Comparison of ENCODE assay signal across 33 cellular contexts in the genomic region with DNA sequence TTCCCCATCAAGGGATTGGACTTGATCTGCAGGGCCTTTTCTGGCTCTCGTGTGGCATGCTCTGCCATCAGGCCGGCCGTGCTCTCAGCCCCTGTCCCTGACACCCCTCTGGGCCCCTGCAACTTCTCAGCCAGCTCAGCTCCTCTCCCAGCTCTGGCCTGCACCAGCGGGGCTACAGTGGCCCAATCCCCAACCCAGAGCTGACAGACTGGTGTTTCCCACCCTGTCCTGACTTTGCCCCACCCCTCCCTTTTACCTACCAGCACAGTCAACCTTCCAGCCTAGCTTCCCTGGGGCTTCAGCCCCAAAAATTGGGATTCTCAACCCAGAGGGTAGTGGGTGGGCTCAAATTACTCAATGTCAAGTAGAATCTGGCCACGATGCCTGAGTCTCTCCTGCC.
"Had no signal": no experiment of that assay in that cellular context is flagged by ENCODE, and none has a peak within 500 bp of the region (broad histone marks: within the 10 kb centered on the region; RNA-seq: fewer than 3 reads in every experiment).

No MANE protein-coding gene starts in this region.

- H3K27ac Mint-ChIP-seq: activated CD4-positive, alpha-beta memory T cell treated with anti-CD3 and anti-CD28 coated beads, Interleukin-2, amount 10 ng/mL, durations not matched to agents 7 days and 5 days; activated CD4-positive, alpha-beta T cell treated with anti-CD3 and anti-CD28 coated beads, Interleukin-2, amount 10 ng/mL, durations not matched to agents 7 days and 5 days; activated naive CD4-positive, alpha-beta T cell treated with anti-CD3 and anti-CD28 coated beads, Interleukin-2, amount 10 ng/mL, durations not matched to agents 7 days and 5 days; activated naive CD8-positive, alpha-beta T cell treated with anti-CD3 and anti-CD28 coated beads, Interleukin-2, amount 10 ng/mL, durations not matched to agents 7 days and 5 days; activated T-cell treated with anti-CD3 and anti-CD28 coated beads, Interleukin-2, amount 50 U/mL, for 24 hours; activated T-cell treated with anti-CD3 and anti-CD28 coated beads, Interleukin-2, amount 50 U/mL, for 72 hours; T-cell; T-helper 1 cell treated with Interleukin-12 subunit alpha and Interleukin-12 subunit beta and Interleukin-4 antibody, amounts not matched to agents 30 μg/mL and 1 μg/mL, for 36 hours; WTC11 had no signal

- H3K36me3 ChIP-seq: ascending aorta, breast epithelium, cardiac muscle cell, esophagus muscularis mucosa, gastrocnemius medialis had no signal

- H3K4me1 ChIP-seq: ascending aorta, breast epithelium, esophagus muscularis mucosa, foreskin keratinocyte, gastrocnemius medialis had no signal

- H3K27ac ChIP-seq: ascending aorta, breast epithelium, cardiac muscle cell, coronary artery, esophagus muscularis mucosa, foreskin keratinocyte, gastrocnemius medialis, VCaP had no signal

- H3K4me3 Mint-ChIP-seq: activated CD4-positive, alpha-beta memory T cell treated with anti-CD3 and anti-CD28 coated beads, Interleukin-2, amount 10 ng/mL, durations not matched to agents 7 days and 5 days; activated CD4-positive, alpha-beta T cell treated with anti-CD3 and anti-CD28 coated beads, Interleukin-2, amount 10 ng/mL, durations not matched to agents 7 days and 5 days; activated naive CD4-positive, alpha-beta T cell treated with anti-CD3 and anti-CD28 coated beads, Interleukin-2, amount 10 ng/mL, durations not matched to agents 7 days and 5 days; activated naive CD8-positive, alpha-beta T cell treated with anti-CD3 and anti-CD28 coated beads, Interleukin-2, amount 10 ng/mL, durations not matched to agents 7 days and 5 days; activated T-cell treated with anti-CD3 and anti-CD28 coated beads, Interleukin-2, amount 50 U/mL, for 24 hours; activated T-cell treated with anti-CD3 and anti-CD28 coated beads, Interleukin-2, amount 50 U/mL, for 72 hours; brain; effector memory CD8-positive, alpha-beta T cell; T-cell; T-helper 1 cell treated with Interleukin-12 subunit alpha and Interleukin-12 subunit beta and Interleukin-4 antibody, amounts not matched to agents 30 μg/mL and 1 μg/mL, for 36 hours; WTC11 had no signal

- H3K27me3 ChIP-seq: ascending aorta, breast epithelium, cardiac muscle cell, gastrocnemius medialis had no signal

- H3K9me3 ChIP-seq: breast epithelium, gastrocnemius medialis had no signal

- H3K4me3 ChIP-seq: ascending aorta, breast epithelium, cardiac muscle cell, coronary artery, esophagus muscularis mucosa, gastrocnemius medialis had no signal

- H3K9me3 Mint-ChIP-seq: activated CD4-positive, alpha-beta memory T cell treated with anti-CD3 and anti-CD28 coated beads, Interleukin-2, amount 10 ng/mL, durations not matched to agents 7 days and 5 days; activated CD4-positive, alpha-beta T cell treated with anti-CD3 and anti-CD28 coated beads, Interleukin-2, amount 10 ng/mL, durations not matched to agents 7 days and 5 days; activated naive CD4-positive, alpha-beta T cell treated with anti-CD3 and anti-CD28 coated beads, Interleukin-2, amount 10 ng/mL, durations not matched to agents 7 days and 5 days; activated naive CD4-positive, alpha-beta T cell treated with anti-CD3 and anti-CD28 coated beads, Interleukin-2, amount 50 U/mL, for 72 hours; activated T-cell treated with anti-CD3 and anti-CD28 coated beads, Interleukin-2, amount 50 U/mL, for 24 hours; activated T-cell treated with anti-CD3 and anti-CD28 coated beads, Interleukin-2, amount 50 U/mL, for 72 hours; effector memory CD8-positive, alpha-beta T cell; T-cell; T-helper 1 cell treated with Interleukin-12 subunit alpha and Interleukin-12 subunit beta and Interleukin-4 antibody, amounts not matched to agents 30 μg/mL and 1 μg/mL, for 36 hours; WTC11 had no signal

- H3K4me1 Mint-ChIP-seq: activated CD4-positive, alpha-beta memory T cell treated with anti-CD3 and anti-CD28 coated beads, Interleukin-2, amount 10 ng/mL, durations not matched to agents 7 days and 5 days; activated CD4-positive, alpha-beta T cell treated with anti-CD3 and anti-CD28 coated beads, Interleukin-2, amount 10 ng/mL, durations not matched to agents 7 days and 5 days; activated naive CD4-positive, alpha-beta T cell treated with anti-CD3 and anti-CD28 coated beads, Interleukin-2, amount 10 ng/mL, durations not matched to agents 7 days and 5 days; brain; WTC11 had no signal

- ATAC-seq: activated naive CD4-positive, alpha-beta T cell treated with anti-CD3 and anti-CD28 coated beads, Interleukin-2, amount 50 U/mL, for 72 hours; activated T-cell treated with anti-CD3 and anti-CD28 coated beads, Interleukin-2, amount 50 U/mL, for 72 hours; effector memory CD8-positive, alpha-beta T cell; foreskin keratinocyte; gastrocnemius medialis; T-cell had no signal

- DNase-seq: activated CD4-positive, alpha-beta memory T cell treated with anti-CD3 and anti-CD28 coated beads, Interleukin-2, amount 10 ng/mL, durations not matched to agents 7 days and 5 days; activated CD4-positive, alpha-beta T cell treated with anti-CD3 and anti-CD28 coated beads for 1 hour; activated CD4-positive, alpha-beta T cell treated with anti-CD3 and anti-CD28 coated beads for 4 hours; activated CD4-positive, alpha-beta T cell treated with anti-CD3 and anti-CD28 coated beads, Interleukin-2, amount 10 ng/mL, durations not matched to agents 7 days and 5 days; activated CD4-positive, alpha-beta T cell treated with anti-CD3 and anti-CD28 coated beads, Interleukin-2, amount 50 U/mL, for 4 hours; activated CD8-positive, alpha-beta memory T cell treated with anti-CD3 and anti-CD28 coated beads, Interleukin-2, amount 50 U/mL, for 48 hours; activated gamma-delta T cell; activated naive CD4-positive, alpha-beta T cell; activated naive CD4-positive, alpha-beta T cell treated with anti-CD3 and anti-CD28 coated beads, Interleukin-2, amount 10 ng/mL, durations not matched to agents 7 days and 5 days; activated naive CD8-positive, alpha-beta T cell treated with anti-CD3 and anti-CD28 coated beads, Interleukin-2, amount 10 ng/mL, durations not matched to agents 7 days and 5 days; activated T-cell treated with anti-CD3 and anti-CD28 coated beads for 4 hours; activated T-cell treated with anti-CD3 and anti-CD28 coated beads, Interleukin-2, amount 50 U/mL, for 24 hours; activated T-cell treated with anti-CD3 and anti-CD28 coated beads, Interleukin-2, amount 50 U/mL, for 72 hours; central memory CD4-positive, alpha-beta T cell; cerebellar nuclear complex; dermis blood vessel endothelial cell; effector CD4-positive, alpha-beta T cell; effector memory CD8-positive, alpha-beta T cell; erythroblast; foreskin keratinocyte; gastrocnemius medialis; T-cell; T-helper 9 cell had no signal

- H3K36me3 Mint-ChIP-seq: activated naive CD4-positive, alpha-beta T cell treated with anti-CD3 and anti-CD28 coated beads, Interleukin-2, amount 10 ng/mL, durations not matched to agents 7 days and 5 days; activated naive CD4-positive, alpha-beta T cell treated with anti-CD3 and anti-CD28 coated beads, Interleukin-2, amount 50 U/mL, for 72 hours; brain; T-cell; WTC11 had no signal

- H3K27me3 Mint-ChIP-seq: activated T-cell treated with anti-CD3 and anti-CD28 coated beads, Interleukin-2, amount 50 U/mL, for 24 hours; effector memory CD8-positive, alpha-beta T cell; T-cell had no signal
